Comparison of ENCODE assay signal across 31 cellular contexts in the genomic region with DNA sequence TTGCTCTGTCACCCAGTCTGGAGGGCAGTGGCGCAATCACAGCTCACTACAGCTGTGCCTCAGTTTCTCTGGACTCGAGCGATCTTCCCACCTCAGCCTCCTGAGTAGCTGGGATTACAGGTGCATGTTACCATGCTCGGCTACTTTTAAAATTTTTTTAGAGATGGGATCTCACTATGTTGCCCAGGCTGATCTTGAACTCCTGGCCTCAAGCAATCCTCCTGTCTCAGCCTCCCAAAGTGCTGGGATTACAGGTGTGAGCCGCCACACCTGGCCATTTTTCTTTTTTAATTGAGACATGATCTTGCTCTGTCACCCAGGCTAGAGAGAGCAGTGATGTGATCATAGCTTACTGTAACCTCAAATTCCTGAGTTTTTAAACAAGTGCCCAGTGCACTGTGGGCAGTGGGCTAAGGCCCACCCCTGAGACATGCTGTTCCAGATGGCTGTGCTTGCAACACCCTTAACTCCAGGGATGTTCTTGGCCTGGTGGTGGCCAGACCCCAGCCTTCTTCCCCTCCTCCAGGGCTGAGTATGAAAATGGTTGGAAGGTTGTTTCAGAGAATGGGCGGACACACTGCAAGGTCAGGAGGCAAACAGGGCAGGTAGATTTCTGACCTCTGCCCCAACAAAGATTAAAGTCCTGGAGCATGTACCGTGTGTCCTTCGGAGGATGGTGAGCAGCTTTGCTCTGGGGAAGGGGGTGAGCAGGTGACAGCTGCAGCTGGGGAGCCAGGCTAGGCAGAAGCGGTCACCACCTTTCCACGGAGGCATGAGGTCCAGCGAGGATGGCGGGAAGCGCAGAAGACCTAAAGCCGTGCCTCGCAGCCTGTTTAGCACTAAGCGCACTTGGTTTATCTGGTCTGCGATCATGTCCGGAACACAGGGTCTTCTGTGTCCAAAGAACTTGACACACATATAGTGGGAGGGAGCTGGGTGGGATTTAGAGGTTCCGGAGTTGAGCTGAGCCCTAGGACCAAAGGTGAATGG. TPM values are rescaled to one million over a fixed set of nuclear protein-coding genes. Genes with fewer than 3 reads are reported as not detected.
"Had no signal": no experiment of that assay in that cellular context is flagged by ENCODE, and none has a peak within 500 bp of the region (broad histone marks: within the 10 kb centered on the region; RNA-seq: fewer than 3 reads in every experiment).

No MANE protein-coding gene starts in this region.

- H3K79me2 ChIP-seq: hepatocyte had no signal

- H3K27me3 ChIP-seq: colonic mucosa, foreskin keratinocyte, hepatocyte, testis, upper lobe of left lung, uterus had no signal

- H3K36me3 ChIP-seq: colonic mucosa, esophagus muscularis mucosa, gastroesophageal sphincter, heart left ventricle, sigmoid colon, tibial artery, upper lobe of left lung, uterus had no signal

- ATAC-seq: foreskin keratinocyte; gastroesophageal sphincter; heart left ventricle; left lobe of liver; natural killer cell; psoas muscle; right cardiac atrium; stimulated activated memory B cell treated with anti-CD40 and anti-IgM and Interleukin-4, amounts not matched to agents 10 μg/mL and 1 μg/mL and 100 μg/mL, for 72 hours; stimulated activated naive CD8-positive, alpha-beta T cell treated with anti-CD3 and anti-CD28 coated beads, Interleukin-15, Interleukin-2, amounts not matched to agents 100 U/mL and 50 U/mL, for 24 hours had no signal

- H3K4me3 ChIP-seq: colonic mucosa, esophagus muscularis mucosa, gastroesophageal sphincter, heart left ventricle, hepatocyte, lung, psoas muscle, sigmoid colon, testis, tibial artery, upper lobe of left lung, uterus had no signal

- H3K4me1 ChIP-seq: colonic mucosa, esophagus muscularis mucosa, foreskin keratinocyte, gastroesophageal sphincter, psoas muscle, sigmoid colon, testis, tibial artery, upper lobe of left lung, uterus had no signal

- H3K9me3 ChIP-seq: colonic mucosa, esophagus muscularis mucosa, gastroesophageal sphincter, heart left ventricle, psoas muscle, sigmoid colon, testis, tibial artery, upper lobe of left lung, uterus had no signal

- DNase-seq: colonic mucosa; effector CD8-positive, alpha-beta T cell; endodermal cell; foreskin keratinocyte; kidney; natural killer cell; psoas muscle; right cardiac atrium; sigmoid colon; stimulated activated CD4-positive, alpha-beta T cell treated with anti-CD3 and anti-CD28 coated beads, Interleukin-4, amount 100 ng/mL, for 4 hours; stimulated activated naive CD8-positive, alpha-beta T cell treated with anti-CD3 and anti-CD28 coated beads, Interleukin-15, Interleukin-2, amounts not matched to agents 100 U/mL and 50 U/mL, for 24 hours; substantia nigra; testis; tibial artery; upper lobe of left lung; uterus had no signal

- H3K27ac ChIP-seq: colonic mucosa, epithelial cell of prostate, esophagus muscularis mucosa, foreskin keratinocyte, gastroesophageal sphincter, heart left ventricle, hepatocyte, psoas muscle, sigmoid colon, testis, tibial artery, upper lobe of left lung, uterus had no signal

- H2AFZ ChIP-seq: hepatocyte had no signal

- FAIRE-seq: kidney had no signal

- H3K4me2 ChIP-seq: hepatocyte had no signal

RNA-seq across cellular contexts. Expression of a gene that starts 1.4 kb away (rescaled TPM):
- total RNA-seq: endodermal cell, esophagus muscularis mucosa, fibroblast of lung, heart left ventricle, hepatocyte, kidney, left lobe of liver, lung, mononuclear cell, natural killer cell, osteocyte, psoas muscle, renal cortical epithelial cell, right cardiac atrium, sigmoid colon, skeletal muscle tissue, upper lobe of left lung, uterus had no signal
- polyA plus RNA-seq: heart left ventricle, hepatocyte, liver, lung, neural cell, right cardiac atrium had no signal
